In genomic region chr20:46568570-46569129, GRCh38 we compare ENCODE assay signal across 8 cellular contexts. TPM values are rescaled to one million over a fixed set of nuclear protein-coding genes. Genes with fewer than 3 reads are reported as not detected.
DNase-seq lines count a peak whose midpoint lies in the region; ATAC-seq and TF ChIP-seq lines count a peak whose summit lies in the region.

No MANE protein-coding gene starts in this region.

- TF ChIP-seq POLR2A in transverse colon (IDR thresholded peaks at IDR 0.05) (no peak), vagina (IDR thresholded peaks at IDR 0.05) (no peak)

- no peak for TF ChIP-seq EP300 in transverse colon (IDR thresholded peaks at IDR 0.05; ENCODE audit: low read depth)

- no peaks in the 10 kb centered on the region for H3K36me3 ChIP-seq in transverse colon
- H3K36me3 ChIP-seq in vagina = no peaks in the 10 kb centered on the region

- in situ Hi-C loops in transverse colon (cut with MboI; ENCODE audit: low pct_ligation_motif_present in 1 of 4, low pct_unique_long_range_greater_than_20kb in 1 of 4, low sequenced_read_pairs in 3 of 4) = no loop called here

- WGBS in transverse colon (ENCODE audit: low coverage in 1 of 2), 2 donors = 18% methylated on average over 10 of the region's 10 CpGs; no CpG with 5 or more reads in 1 of the 2 donors

- H3K27me3 ChIP-seq in transverse colon (peaks cover 3% of the 10 kb centered on the region), vagina (no peaks in the 10 kb centered on the region)

- ATAC-seq in GM21423 (IDR thresholded peaks at IDR 0.05; ENCODE audit: unreplicated experiment) = no peak
- no peak for ATAC-seq in GM21367 (IDR thresholded peaks at IDR 0.05; ENCODE audit: unreplicated experiment)

- DNase-seq in NCI-H1048 (lab: John Stamatoyannopoulos, UW) = peak; percentile 1
- peak; percentile 28 for DNase-seq in amniotic epithelial cell (ENCODE audit: low read depth)
- peak; percentile 70 for DNase-seq in iris pigment epithelial cell (ENCODE audit: low read depth)
- DNase-seq in transverse colon = peak; percentile 69
- DNase-seq in vagina (ENCODE audit: extremely low spot score in 2 of 2) = no peak
- no peak for DNase-seq in activated T-cell treated with anti-CD3 and anti-CD28 coated beads for 4 hours

- TF ChIP-seq CTCF in transverse colon (IDR thresholded peaks at IDR 0.05) (no peak), vagina (IDR thresholded peaks at IDR 0.05) (no peak)

- intact Hi-C loops in transverse colon (cut with DNase I; ENCODE audit: low total_unique reads) (no loop called here), vagina (cut with DNase I) (loop anchor here (10.0 kb wide), 1 partner anchor 116 kb away; the partner anchor contains the start of gene TP53RK)

- no peak overlapping the region for H3K27ac ChIP-seq in transverse colon
- H3K27ac ChIP-seq in vagina = no peak overlapping the region

- H3K4me3 ChIP-seq in transverse colon = no peak overlapping the region
- no peak overlapping the region for H3K4me3 ChIP-seq in vagina

- H3K4me1 ChIP-seq in transverse colon (peaks cover 0 to 7% (median 5%) of the 10 kb centered on the region in 4 donors), vagina (no peaks in the 10 kb centered on the region)

- H3K9me3 ChIP-seq in transverse colon (no peaks in the 10 kb centered on the region), vagina (no peaks in the 10 kb centered on the region)

RNA-seq across cellular contexts. Expression of gene OCSTAMP, which starts 18.2 kb away (rescaled TPM):
- total RNA-seq in transverse colon = not detected
- total RNA-seq in vagina = not detected

RNA-seq across cellular contexts. Expression of gene ZNF334, which starts 55.3 kb away (rescaled TPM):
- total RNA-seq in transverse colon (1 to 10 TPM; 1.9 to 7.1 (median 4.7) TPM), vagina (5.4 TPM)

Comparison
In these comparisons a context has a peak if more than half of its experiments do, and no peak if none do; other contexts are left out.
1. DNase-seq: peak in NCI-H1048 (single experiment), amniotic epithelial cell (single experiment), iris pigment epithelial cell (single experiment) and transverse colon (single experiment); none in vagina (0 of 2) and activated T-cell treated with anti-CD3 and anti-CD28 coated beads for 4 hours (single experiment).